15 cellular contexts compared by ENCODE assay signal in the genomic region with DNA sequence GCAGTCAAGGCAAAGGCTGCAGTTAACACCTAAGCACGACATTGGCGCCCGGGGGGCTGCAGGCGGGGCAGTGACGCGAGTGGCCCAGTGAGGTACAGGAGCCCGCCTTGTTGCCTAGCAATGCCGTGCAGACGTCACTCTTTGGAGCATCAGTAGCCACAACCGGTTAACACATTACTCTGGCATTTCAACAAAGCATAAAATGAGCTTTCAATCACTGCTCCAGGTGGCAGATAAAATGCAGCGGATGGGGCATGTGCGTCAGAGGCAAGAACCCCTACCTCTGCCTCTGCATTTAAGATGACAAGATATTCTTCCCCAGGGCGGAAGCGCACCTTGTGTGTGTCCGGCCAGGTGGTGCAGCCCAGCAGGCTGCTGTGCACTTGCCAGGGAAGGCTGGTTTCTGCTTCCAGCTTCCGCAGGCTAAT.
DNase-seq lines count a peak whose midpoint lies in the region; ATAC-seq lines count a peak whose summit lies in the region.
"Had no signal": no experiment of that assay in that cellular context is flagged by ENCODE, and none has a peak within 500 bp of the region (broad histone marks: within the 10 kb centered on the region; RNA-seq: fewer than 3 reads in every experiment).

No MANE protein-coding gene starts in this region.

- DNase-seq in NCI-H1092 treated with DMSO at 0.1 percent for 48 hours (lab: John Stamatoyannopoulos, UW) (peak; percentile 48), NCI-H460 (ENCODE audit: extremely low read depth, low read depth) (peak; percentile 36), cerebellar nuclear complex (lab: John Stamatoyannopoulos, UW) (peak; percentile 80 to 92), retina (peak; percentile 38), epidermal melanocyte (ENCODE audit: insufficient read length, low spot score) (no peak)
- no peak for DNase-seq in activated naive CD4-positive, alpha-beta T cell treated with anti-CD3 and anti-CD28 coated beads, Interleukin-2, amount 50 U/mL, for 72 hours (ENCODE audit: low spot score in 2 of 2)
- DNase-seq: activated CD8-positive, alpha-beta memory T cell treated with anti-CD3 and anti-CD28 coated beads, Interleukin-2, amount 50 U/mL, for 4 hours; CD4-positive, CD25-positive, alpha-beta regulatory T cell; erythroblast; MG63; NK-92 treated with Interleukin-12 subunit alpha and Interleukin-12 subunit beta, amount 100 ng/mL, for 24 hours; small intestine had no signal

- H3K9me3 Mint-ChIP-seq in activated naive CD4-positive, alpha-beta T cell treated with anti-CD3 and anti-CD28 coated beads, Interleukin-2, amount 50 U/mL, for 72 hours, result no peaks in the 10 kb centered on the region
- H3K9me3 Mint-ChIP-seq: WTC11 had no signal

- no peaks in the 10 kb centered on the region for H3K36me3 Mint-ChIP-seq in activated naive CD4-positive, alpha-beta T cell treated with anti-CD3 and anti-CD28 coated beads, Interleukin-2, amount 50 U/mL, for 72 hours
- H3K36me3 Mint-ChIP-seq: activated naive CD8-positive, alpha-beta T cell; CD4-positive, CD25-positive, alpha-beta regulatory T cell; WTC11 had no signal

- no peak overlapping the region for H3K27ac Mint-ChIP-seq in activated naive CD4-positive, alpha-beta T cell treated with anti-CD3 and anti-CD28 coated beads, Interleukin-2, amount 50 U/mL, for 72 hours
- H3K27ac Mint-ChIP-seq: activated naive CD8-positive, alpha-beta T cell; CD4-positive, CD25-positive, alpha-beta regulatory T cell; WTC11 had no signal

- ATAC-seq in activated naive CD4-positive, alpha-beta T cell treated with anti-CD3 and anti-CD28 coated beads, Interleukin-2, amount 50 U/mL, for 72 hours, result no peak
- ATAC-seq in GM18867 (IDR thresholded peaks at IDR 0.05; ENCODE audit: unreplicated experiment), result no peak
- ATAC-seq: WTC11 had no signal

Comparison
In these comparisons a context has a peak if more than half of its experiments do, and no peak if none do; other contexts are left out.
1. DNase-seq: peak in NCI-H1092 treated with DMSO at 0.1 percent for 48 hours (single experiment), NCI-H460 (single experiment), cerebellar nuclear complex (2 of 2) and retina (single experiment); none in epidermal melanocyte (single experiment) and activated naive CD4-positive, alpha-beta T cell treated with anti-CD3 and anti-CD28 coated beads, Interleukin-2, amount 50 U/mL, for 72 hours (0 of 2).